ENCODE assay signal across 8 cellular contexts in the genomic region with DNA sequence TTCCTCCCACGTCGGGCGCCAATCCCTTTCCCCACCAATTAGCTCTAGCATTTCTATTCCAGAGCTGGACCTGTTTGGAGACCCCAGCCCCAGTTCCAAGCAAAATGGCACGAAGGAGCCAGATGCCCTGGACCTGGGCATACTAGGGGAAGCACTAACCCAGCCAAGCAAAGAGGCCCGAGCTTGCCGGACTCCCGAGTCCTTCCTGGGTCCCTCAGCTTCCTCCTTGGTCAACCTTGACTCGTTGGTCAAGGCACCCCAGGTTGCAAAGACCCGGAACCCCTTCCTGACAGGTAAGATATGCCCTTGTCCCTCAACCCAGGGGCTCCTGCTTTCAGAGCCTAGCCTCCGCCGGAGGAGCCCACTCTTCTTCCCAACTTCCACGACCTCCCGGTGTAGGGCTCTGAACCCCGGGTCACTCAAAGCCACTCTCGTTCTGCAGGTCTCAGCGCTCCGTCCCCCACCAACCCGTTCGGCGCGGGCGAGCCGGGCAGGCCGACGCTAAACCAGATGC. TPM values are rescaled to one million over a fixed set of nuclear protein-coding genes. Genes with fewer than 3 reads are reported as not detected.
DNase-seq lines count a peak whose midpoint lies in the region; ATAC-seq and TF ChIP-seq lines count a peak whose summit lies in the region.
"Had no signal": no experiment of that assay in that cellular context is flagged by ENCODE, and none has a peak within 500 bp of the region (broad histone marks: within the 10 kb centered on the region; RNA-seq: fewer than 3 reads in every experiment).

No MANE protein-coding gene starts in this region.

- H3K4me1 ChIP-seq in HEK293 (ENCODE audit: control insufficient read depth, insufficient read depth, low read length) (peaks cover 8% of the 10 kb centered on the region), stomach smooth muscle (ENCODE audit: control insufficient read depth, insufficient read depth, low read length) (peaks cover 19% of the 10 kb centered on the region)

- peak overlapping the region; percentile 37 for H3K4me3 ChIP-seq in HEK293 (ENCODE audit: low read depth, low read length)
- H3K4me3 ChIP-seq in iPS-18c (ENCODE audit: insufficient read depth, low read depth, low read length), result peak overlapping the region; percentile 73
- H3K4me3 ChIP-seq in stomach smooth muscle (ENCODE audit: low read length in 2 of 2), result peak overlapping the region; percentile 78 to 86

- H3K36me3 Mint-ChIP-seq in activated CD8-positive, alpha-beta T cell treated with anti-CD3 and anti-CD28 coated beads for 36 hours (ENCODE audit: low read depth), result no peaks in the 10 kb centered on the region

- DNase-seq in activated CD8-positive, alpha-beta T cell treated with anti-CD3 and anti-CD28 coated beads for 36 hours, result no peak
- no peak for DNase-seq in iPS-NIHi7 (ENCODE audit: extremely low spot score)

- POLR2A ChIA-PET in HEK293 (lab: Yijun Ruan, JAX), result interaction anchor here (0.5 to 2.9 kb wide), 8 partner anchors 9 to 325 kb away, joined by 3 to 12 read pairs (median 4); a partner anchor contains a TSS
- POLR2A ChIA-PET in activated CD8-positive, alpha-beta T cell treated with anti-CD3 and anti-CD28 coated beads for 36 hours (lab: Charles Lee), result interaction anchor here (0.8 to 1.0 kb wide), 4 partner anchors 14 to 37 kb away, joined by 3 read pairs; no protein-coding TSS in a partner anchor

- no peaks in the 10 kb centered on the region for H3K9me3 Mint-ChIP-seq in activated CD8-positive, alpha-beta T cell treated with anti-CD3 and anti-CD28 coated beads for 36 hours

- H3K9ac ChIP-seq in stomach smooth muscle (ENCODE audit: low read length in 2 of 2), result peak overlapping the region; percentile 62 to 71

- H3K4me3 Mint-ChIP-seq in activated CD8-positive, alpha-beta T cell treated with anti-CD3 and anti-CD28 coated beads for 36 hours, result peak overlapping the region; percentile 53

- no peaks in the 10 kb centered on the region for H3K27me3 ChIP-seq in stomach smooth muscle (ENCODE audit: control insufficient read depth in 1 of 2, insufficient read depth in 2 of 2, low read length in 2 of 2)

- intact Hi-C loops in activated CD8-positive, alpha-beta T cell treated with anti-CD3 and anti-CD28 coated beads for 36 hours (cut with micrococcal nuclease), result loop anchor here (5.0 to 10.0 kb wide), 3 partner anchors 59 to 303 kb away; no protein-coding TSS in a partner anchor

- H3K9me3 ChIP-seq in HEK293 (ENCODE audit: control insufficient read depth, insufficient read depth, low read depth, low read length), result no peaks in the 10 kb centered on the region
- H3K9me3 ChIP-seq in iPS-18c (ENCODE audit: control insufficient read depth, insufficient read depth, low read length), result no peaks in the 10 kb centered on the region
- H3K9me3 ChIP-seq in stomach smooth muscle (ENCODE audit: control insufficient read depth in 2 of 2, low read length in 2 of 2), result no peaks in the 10 kb centered on the region

- H3K27ac Mint-ChIP-seq in activated CD8-positive, alpha-beta T cell treated with anti-CD3 and anti-CD28 coated beads for 36 hours, result peak overlapping the region; percentile 34

- H3K27me3 Mint-ChIP-seq in activated CD8-positive, alpha-beta T cell treated with anti-CD3 and anti-CD28 coated beads for 36 hours, result peaks cover 2% of the 10 kb centered on the region

- no peaks in the 10 kb centered on the region for H3K36me3 ChIP-seq in HEK293 (ENCODE audit: control insufficient read depth in 2 of 2, insufficient read depth in 1 of 2, low read length in 2 of 2)
- H3K36me3 ChIP-seq in stomach smooth muscle (ENCODE audit: control insufficient read depth in 2 of 2, insufficient read depth in 2 of 2, low read length in 2 of 2), result no peaks in the 10 kb centered on the region

- peak overlapping the region; percentile 42; the same call in 1 of the 2 replicates for H3K27ac ChIP-seq in HEK293 (ENCODE audit: extremely low read depth, low read depth, low read length)
- H3K27ac ChIP-seq in stomach smooth muscle (ENCODE audit: low read length), result no peak overlapping the region

- no peak for ATAC-seq in activated CD8-positive, alpha-beta T cell treated with anti-CD3 and anti-CD28 coated beads for 36 hours
- ATAC-seq in GM18873 (IDR thresholded peaks at IDR 0.05; ENCODE audit: low FRiP score, unreplicated experiment) (no peak), GM19328 (IDR thresholded peaks at IDR 0.05; ENCODE audit: unreplicated experiment) (no peak)

- TF ChIP-seq CTCF in HEK293 (tag by site-specific recombination; IDR thresholded peaks at IDR 0.05), result no peak
- TF ChIP-seq CTCF in activated CD8-positive, alpha-beta T cell treated with anti-CD3 and anti-CD28 coated beads for 36 hours (IDR thresholded peaks at IDR 0.05), result no peak

- H3K4me1 Mint-ChIP-seq in activated CD8-positive, alpha-beta T cell treated with anti-CD3 and anti-CD28 coated beads for 36 hours (ENCODE audit: low read depth), result peaks cover 7% of the 10 kb centered on the region

- CTCF ChIA-PET in HEK293 (lab: Yijun Ruan, JAX), result interaction anchor here (0.5 to 6.7 kb wide), 17 partner anchors 8 to 543 kb away, joined by 3 to 58 read pairs (median 3); no protein-coding TSS in a partner anchor
- CTCF ChIA-PET in activated CD8-positive, alpha-beta T cell treated with anti-CD3 and anti-CD28 coated beads for 36 hours (lab: Charles Lee), result interaction anchor here (0.9 to 3.0 kb wide), 11 partner anchors 8 to 179 kb away, joined by 3 to 17 read pairs (median 4); a partner anchor contains a TSS

TF ChIP-seq in HEK293, 187 proteins besides CTCF, POLR2A, EP300 and RAD21:
- TF ChIP-seq, protein P1, sequence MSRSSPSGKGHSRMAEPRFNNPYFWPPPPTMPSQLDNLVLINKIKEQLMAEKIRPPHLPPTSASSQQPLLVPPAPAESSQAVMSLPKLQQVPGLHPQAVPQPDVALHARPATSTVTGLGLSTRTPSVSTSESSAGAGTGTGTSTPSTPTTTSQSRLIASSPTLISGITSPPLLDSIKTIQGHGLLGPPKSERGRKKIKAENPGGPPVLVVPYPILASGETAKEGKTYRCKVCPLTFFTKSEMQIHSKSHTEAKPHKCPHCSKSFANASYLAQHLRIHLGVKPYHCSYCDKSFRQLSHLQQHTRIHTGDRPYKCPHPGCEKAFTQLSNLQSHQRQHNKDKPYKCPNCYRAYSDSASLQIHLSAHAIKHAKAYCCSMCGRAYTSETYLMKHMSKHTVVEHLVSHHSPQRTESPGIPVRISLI (tag by site-specific recombination; IDR thresholded peaks at IDR 0.05), result no peak
- TF ChIP-seq, protein P2, sequence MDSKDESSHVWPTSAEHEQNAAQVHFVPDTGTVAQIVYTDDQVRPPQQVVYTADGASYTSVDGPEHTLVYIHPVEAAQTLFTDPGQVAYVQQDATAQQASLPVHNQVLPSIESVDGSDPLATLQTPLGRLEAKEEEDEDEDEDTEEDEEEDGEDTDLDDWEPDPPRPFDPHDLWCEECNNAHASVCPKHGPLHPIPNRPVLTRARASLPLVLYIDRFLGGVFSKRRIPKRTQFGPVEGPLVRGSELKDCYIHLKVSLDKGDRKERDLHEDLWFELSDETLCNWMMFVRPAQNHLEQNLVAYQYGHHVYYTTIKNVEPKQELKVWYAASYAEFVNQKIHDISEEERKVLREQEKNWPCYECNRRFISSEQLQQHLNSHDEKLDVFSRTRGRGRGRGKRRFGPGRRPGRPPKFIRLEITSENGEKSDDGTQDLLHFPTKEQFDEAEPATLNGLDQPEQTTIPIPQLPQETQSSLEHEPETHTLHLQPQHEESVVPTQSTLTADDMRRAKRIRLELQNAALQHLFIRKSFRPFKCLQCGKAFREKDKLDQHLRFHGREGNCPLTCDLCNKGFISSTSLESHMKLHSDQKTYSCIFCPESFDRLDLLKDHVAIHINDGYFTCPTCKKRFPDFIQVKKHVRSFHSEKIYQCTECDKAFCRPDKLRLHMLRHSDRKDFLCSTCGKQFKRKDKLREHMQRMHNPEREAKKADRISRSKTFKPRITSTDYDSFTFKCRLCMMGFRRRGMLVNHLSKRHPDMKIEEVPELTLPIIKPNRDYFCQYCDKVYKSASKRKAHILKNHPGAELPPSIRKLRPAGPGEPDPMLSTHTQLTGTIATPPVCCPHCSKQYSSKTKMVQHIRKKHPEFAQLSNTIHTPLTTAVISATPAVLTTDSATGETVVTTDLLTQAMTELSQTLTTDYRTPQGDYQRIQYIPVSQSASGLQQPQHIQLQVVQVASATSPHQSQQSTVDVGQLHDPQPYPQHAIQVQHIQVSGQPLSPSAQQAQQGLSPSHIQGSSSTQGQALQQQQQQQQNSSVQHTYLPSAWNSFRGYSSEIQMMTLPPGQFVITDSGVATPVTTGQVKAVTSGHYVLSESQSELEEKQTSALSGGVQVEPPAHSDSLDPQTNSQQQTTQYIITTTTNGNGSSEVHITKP (tag by site-specific recombination; IDR thresholded peaks at IDR 0.05), result no peak
- no peak for TF ChIP-seq ZNF843 (tag by site-specific recombination; IDR thresholded peaks at IDR 0.05)

RNA-seq across cellular contexts. Expression of a gene that starts 5.5 kb away (rescaled TPM):
- 10 to 100 TPM; 29.0 to 36.2 TPM for total RNA-seq in activated CD8-positive, alpha-beta T cell treated with anti-CD3 and anti-CD28 coated beads for 36 hours

RNA-seq across cellular contexts. Expression of a gene that starts 8.9 kb away (rescaled TPM):
- total RNA-seq in activated CD8-positive, alpha-beta T cell treated with anti-CD3 and anti-CD28 coated beads for 36 hours, result not detected
- total RNA-seq: subcutaneous adipose tissue had no signal

RNA-seq across cellular contexts. Expression of a gene that starts 19.1 kb away (rescaled TPM):
- under 1 TPM in 1 of 2 experiments, not detected in 1; 0.13 TPM for total RNA-seq in activated CD8-positive, alpha-beta T cell treated with anti-CD3 and anti-CD28 coated beads for 36 hours

RNA-seq across cellular contexts. Expression of a gene that starts 33.2 kb away (rescaled TPM):
- 1 to 10 TPM; 6.7 to 6.9 TPM for total RNA-seq in activated CD8-positive, alpha-beta T cell treated with anti-CD3 and anti-CD28 coated beads for 36 hours
